1 cellular context compared by ENCODE assay signal in genomic region chr13:112078879-112079526, GRCh38.
TF ChIP-seq lines count a peak whose summit lies in the region.

No MANE protein-coding gene starts in this region.

TF ChIP-seq in HEK293, 187 proteins besides CTCF, POLR2A, EP300 and RAD21 (continued from another document and continues in another):
- TF ChIP-seq ZNF670 (tag by site-specific recombination; IDR thresholded peaks at IDR 0.05; ENCODE audit: low read depth) (peak; percentile 89; the same call in 1 of the 2 replicates), ZNF785 (tag by site-specific recombination; IDR thresholded peaks at IDR 0.05) (0 out of 2 replicates have a peak, but pooled peaks have one; percentile 43), RBAK (tag by site-specific recombination; IDR thresholded peaks at IDR 0.05) (no peak), ZBTB17 (tag by site-specific recombination; IDR thresholded peaks at IDR 0.05) (no peak; the same call in 1 of the 2 replicates), SP7 (tag by site-specific recombination; IDR thresholded peaks at IDR 0.05) (no peak), ZNF169 (tag by site-specific recombination; IDR thresholded peaks at IDR 0.05) (no peak), ZNF747 (tag by site-specific recombination; IDR thresholded peaks at IDR 0.05) (no peak), ZNF580 (tag by site-specific recombination; IDR thresholded peaks at IDR 0.05) (no peak), OVOL3 (tag by site-specific recombination; IDR thresholded peaks at IDR 0.05) (no peak), ZXDB (tag by site-specific recombination; IDR thresholded peaks at IDR 0.05) (no peak), GFI1B (tag by site-specific recombination; IDR thresholded peaks at IDR 0.05) (no peak), ZNF214 (tag by site-specific recombination; IDR thresholded peaks at IDR 0.05; ENCODE audit: borderline replicate concordance) (no peak), ZNF280C (tag by site-specific recombination; IDR thresholded peaks at IDR 0.05) (peak; percentile 96; the same call in 1 of the 2 replicates), ZNF19 (tag by site-specific recombination; IDR thresholded peaks at IDR 0.05; ENCODE audit: low read depth) (no peak), KLF1 (tag by site-specific recombination; IDR thresholded peaks at IDR 0.05) (no peak), ZNF473 (tag by site-specific recombination; IDR thresholded peaks at IDR 0.05) (no peak), PBX3 (CRISPR knock-in tag; IDR thresholded peaks at IDR 0.05) (no peak), ZBTB48 (tag by site-specific recombination; IDR thresholded peaks at IDR 0.05) (no peak), SCRT1 (tag by site-specific recombination; IDR thresholded peaks at IDR 0.05; ENCODE audit: borderline replicate concordance) (no peak), ZNF16 (tag by site-specific recombination; IDR thresholded peaks at IDR 0.05; ENCODE audit: low read depth) (no peak), ZNF600 (tag by site-specific recombination; IDR thresholded peaks at IDR 0.05) (peak; percentile 92), ZBTB49 (tag by site-specific recombination; IDR thresholded peaks at IDR 0.05; ENCODE audit: low read depth) (no peak), ZNF292 (tag by site-specific recombination; IDR thresholded peaks at IDR 0.05; ENCODE audit: borderline replicate concordance, low read depth) (no peak), KLF16 (tag by site-specific recombination; IDR thresholded peaks at IDR 0.05) (no peak), PRDM4 (tag by site-specific recombination; IDR thresholded peaks at IDR 0.05) (no peak), ZNF274 (IDR thresholded peaks at IDR 0.05; ENCODE audit: low read length) (no peak), ZNF274 (tag by site-specific recombination; IDR thresholded peaks at IDR 0.05; ENCODE audit: borderline replicate concordance) (no peak), REST (tag by site-specific recombination; IDR thresholded peaks at IDR 0.05) (no peak), MYNN (tag by site-specific recombination; IDR thresholded peaks at IDR 0.05; ENCODE audit: borderline replicate concordance) (peak; percentile 38), ZNF221 (tag by site-specific recombination; IDR thresholded peaks at IDR 0.05; ENCODE audit: borderline replicate concordance) (no peak), ZNF843 (tag by site-specific recombination; IDR thresholded peaks at IDR 0.05) (no peak), ZNF426 (tag by site-specific recombination; IDR thresholded peaks at IDR 0.05) (no peak), ZNF571 (tag by site-specific recombination; IDR thresholded peaks at IDR 0.05) (peak; percentile 77; the same call in 1 of the 2 replicates), TSHZ1 (tag by site-specific recombination; IDR thresholded peaks at IDR 0.05; ENCODE audit: borderline replicate concordance) (no peak), SCRT2 (tag by site-specific recombination; IDR thresholded peaks at IDR 0.05) (no peak), ZBTB10 (tag by site-specific recombination; IDR thresholded peaks at IDR 0.05) (no peak), ZNF610 (tag by site-specific recombination; IDR thresholded peaks at IDR 0.05; ENCODE audit: borderline replicate concordance) (no peak), ZNF175 (tag by site-specific recombination; IDR thresholded peaks at IDR 0.05) (no peak), ZNF366 (tag by site-specific recombination; conservative IDR thresholded peaks at IDR 0.05) (no peak), ZNF391 (tag by site-specific recombination; IDR thresholded peaks at IDR 0.05; ENCODE audit: borderline replicate concordance, low read depth) (no peak)
